ENCODE assay signal across 8 cellular contexts in genomic region chr2:239824051-239824694, GRCh38.
DNase-seq lines count a peak whose midpoint lies in the region; ATAC-seq, FAIRE-seq and TF ChIP-seq lines count a peak whose summit lies in the region.

No MANE protein-coding gene starts in this region.

- ATAC-seq in GM12878 = peak; percentile 21; the same call in 2 of the 3 replicates
- ATAC-seq in mucosa of descending colon = peak; percentile 67
- no peak for ATAC-seq in HG02623 (IDR thresholded peaks at IDR 0.05; ENCODE audit: unreplicated experiment)
- no peak for ATAC-seq in GM18519 (IDR thresholded peaks at IDR 0.05; ENCODE audit: low FRiP score, unreplicated experiment)

- 31% methylated on average over 11 of the region's 11 CpGs for WGBS in GM12878 (ENCODE audit: insufficient coverage, insufficient replicate concordance, low lambda C conversion rate, missing lambda C conversion rate)

- H3K27me3 ChIP-seq in GM12878 (replicated peaks in 1 of 2; ENCODE audit: control insufficient read depth in 2 of 2, insufficient read depth in 2 of 2, low read length in 1 of 2) = no peaks in the 10 kb centered on the region; a peak in 1 of 4 replicates

- no peak overlapping the region for H3K9ac ChIP-seq in GM12878 (ENCODE audit: control insufficient read depth, insufficient read depth, low read length)

- no peaks in the 10 kb centered on the region for H4K20me1 ChIP-seq in GM12878 (ENCODE audit: control insufficient read depth, insufficient read depth)

- FAIRE-seq in GM12878 (lab: Jason Lieb, UNC) = no peak

- H3K36me3 ChIP-seq in GM12878 (ENCODE audit: control insufficient read depth in 2 of 2, insufficient read depth in 2 of 2, low read length in 1 of 2) (no peaks in the 10 kb centered on the region), mucosa of descending colon (ENCODE audit: low read depth) (no peaks in the 10 kb centered on the region)

- no peak overlapping the region for H3K4me3 ChIP-seq in GM12878
- no peak overlapping the region for H3K4me3 ChIP-seq in mucosa of descending colon

- TF ChIP-seq EP300 in GM12878 (IDR thresholded peaks at IDR 0.05; ENCODE audit: borderline replicate concordance in 1 of 2, control insufficient read depth in 1 of 2, low read depth in 2 of 2, low read length in 2 of 2) = no peak

- TF ChIP-seq RAD21 in GM12878 (IDR thresholded peaks at IDR 0.05; ENCODE audit: insufficient read depth, low read depth, low read length) = no peak

- TF ChIP-seq CTCF in GM12878 (IDR thresholded peaks at IDR 0.05 in 2 of 3, conservative IDR thresholded peaks at IDR 0.05 in 1 of 3; ENCODE audit: control insufficient read depth in 2 of 3, extremely low read depth in 1 of 3, insufficient read depth in 1 of 3, low read depth in 3 of 3, low read length in 3 of 3) = peak; percentile 12 to 18 (median 14); a peak in 3 of 6 replicates
- no peak for TF ChIP-seq CTCF in mucosa of descending colon (IDR thresholded peaks at IDR 0.05)

- no peak overlapping the region for H2AFZ ChIP-seq in GM12878 (ENCODE audit: control insufficient read depth, low read depth, low read length)

- intact Hi-C loops in GM12878 (cut with micrococcal nuclease; ENCODE audit: unreplicated experiment) (no loop called here), mucosa of descending colon (cut with DNase I, micrococcal nuclease) (no loop called here)

- no TSS peak for BruUV-seq in GM12878 (replicated peaks; lab: Mats Ljungman, UMichigan)

- H3K27ac ChIP-seq in GM12878 (ENCODE audit: control insufficient read depth, insufficient read depth) = no peak overlapping the region

- SMC1A ChIA-PET in GM12878 (lab: Charles Lee; ENCODE audit: uncharacterized antibody, unreplicated experiment) = no interaction called here

- TF ChIP-seq POLR2A in GM12878 (IDR thresholded peaks at IDR 0.05; ENCODE audit: low read depth, low read length) = no peak

- peak; percentile 19 for DNase-seq in DMS153 treated with DMSO at 0.1 percent for 48 hours (lab: John Stamatoyannopoulos, UW; ENCODE audit: unreplicated experiment)
- peak; percentile 1 for DNase-seq in NAMALWA (ENCODE audit: low spot score)
- DNase-seq in GM12878 (ENCODE audit: low read depth, low spot score) = no peak
- DNase-seq in mucosa of descending colon = peak in 2 of 3 donors; percentile 2 to 16
- DNase-seq in stimulated activated CD4-positive, alpha-beta T cell treated with anti-CD3 and anti-CD28 coated beads, Interleukin-4, amount 100 ng/mL, for 1 hour = no peak
- no peak for DNase-seq in HCEC 1CT

- no peaks in the 10 kb centered on the region for H3K79me2 ChIP-seq in GM12878 (ENCODE audit: control insufficient read depth, insufficient read depth, low read length)

- no peaks in the 10 kb centered on the region for H3K4me1 ChIP-seq in GM12878 (ENCODE audit: control insufficient read depth, insufficient read depth, low read length)
- no peaks in the 10 kb centered on the region for H3K4me1 ChIP-seq in mucosa of descending colon (ENCODE audit: low read depth)

- POLR2A ChIA-PET in GM12878 (lab: Charles Lee) = no interaction called here

- in situ Hi-C loops in GM12878 (cut with MboI) = no loop called here

- CTCF ChIA-PET in GM12878 (lab: Yijun Ruan, JAX) = interaction anchor here (0.6 to 1.2 kb wide), 4 partner anchors 10 to 168 kb away, joined by 3 read pairs; no protein-coding TSS in a partner anchor

- H3K9me3 ChIP-seq in GM12878 (replicated peaks; ENCODE audit: control insufficient read depth, insufficient read depth, low read length) = no peaks in the 10 kb centered on the region; the same call in 2 of the 3 replicates
- no peaks in the 10 kb centered on the region for H3K9me3 ChIP-seq in mucosa of descending colon

- RAD21 ChIA-PET in GM12878 (lab: Charles Lee; ENCODE audit: unreplicated experiment) = no interaction called here

- H3K4me2 ChIP-seq in GM12878 (ENCODE audit: control insufficient read depth, insufficient read depth) = no peak overlapping the region

TF ChIP-seq in GM12878, 131 proteins besides CTCF, POLR2A, EP300 and RAD21:
- TF ChIP-seq IRF4 (IDR thresholded peaks at IDR 0.05; ENCODE audit: low read depth, low read length) (no peak), TCF3 (IDR thresholded peaks at IDR 0.05; ENCODE audit: borderline replicate concordance, insufficient read depth, low read depth, low read length) (no peak), SIX5 (IDR thresholded peaks at IDR 0.05; ENCODE audit: low read depth, low read length, severe bottlenecking) (no peak), ZNF274 (IDR thresholded peaks at IDR 0.05; ENCODE audit: insufficient read depth, insufficient read length) (no peak), ASH2L (IDR thresholded peaks at IDR 0.05; ENCODE audit: borderline replicate concordance, low read depth) (no peak), ZSCAN29 (IDR thresholded peaks at IDR 0.05) (no peak), IKZF1 (conservative IDR thresholded peaks at IDR 0.05) (no peak), SMC3 (IDR thresholded peaks at IDR 0.05; ENCODE audit: borderline replicate concordance, low read length) (0 out of 2 replicates have a peak, but pooled peaks have one; percentile 14), SIN3A (IDR thresholded peaks at IDR 0.05; ENCODE audit: low read depth, low read length) (no peak)

Comparison
In these comparisons a context has a peak if more than half of its experiments do, and no peak if none do; other contexts are left out.
1. DNase-seq: peak in DMS153 treated with DMSO at 0.1 percent for 48 hours (single experiment), NAMALWA (single experiment) and mucosa of descending colon (2 of 3); none in GM12878 (single experiment), stimulated activated CD4-positive, alpha-beta T cell treated with anti-CD3 and anti-CD28 coated beads, Interleukin-4, amount 100 ng/mL, for 1 hour (single experiment) and HCEC 1CT (single experiment).
2. ATAC-seq: peak in GM12878 (single experiment) and mucosa of descending colon (single experiment); none in HG02623 (single experiment) and GM18519 (single experiment).